ENCODE assay signal across 8 cellular contexts in the genomic region with DNA sequence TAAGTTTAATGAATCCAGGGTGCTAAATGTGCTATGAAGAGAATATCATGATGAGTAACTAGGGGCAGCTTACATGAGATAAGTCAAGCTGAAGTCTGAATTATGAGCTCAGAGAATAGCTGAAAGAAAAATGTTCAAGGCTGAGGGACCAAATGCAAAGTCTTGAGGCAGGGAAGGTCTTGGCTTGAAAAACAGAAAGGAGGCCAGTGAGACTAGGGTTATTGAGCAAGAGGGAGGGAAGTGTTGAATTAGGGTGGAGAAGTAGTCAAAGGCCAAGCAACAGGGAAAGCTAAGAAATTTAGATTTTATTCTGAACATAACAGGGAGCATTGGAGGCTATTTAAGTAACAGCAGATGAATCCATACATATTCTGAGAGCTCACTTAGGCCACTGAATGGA.
"Had no signal": no experiment of that assay in that cellular context is flagged by ENCODE, and none has a peak within 500 bp of the region (broad histone marks: within the 10 kb centered on the region; RNA-seq: fewer than 3 reads in every experiment).

No MANE protein-coding gene starts in this region.

- H3K4me3 ChIP-seq: GM23248, HAP-1, K562 had no signal

- H3K36me3 ChIP-seq: HAP-1 had no signal

- H3K4me1 ChIP-seq: HAP-1 had no signal

- DNase-seq: GM23248, GOT3, H7, HFFc6, IMR-90 had no signal

- H3K9me3 ChIP-seq: HAP-1 had no signal

- H3K27ac ChIP-seq: GM23248 had no signal

- ATAC-seq: HCT116, K562 had no signal
